In genomic region chr2:15653806-15654726, GRCh38 we compare ENCODE assay signal across 16 cellular contexts.
A peak's percentile ranks its signal among the peaks of the same experiment; 100 is the strongest.
DNase-seq lines count a peak whose midpoint lies in the region; ATAC-seq, FAIRE-seq and TF ChIP-seq lines count a peak whose summit lies in the region.
"Had no signal": no experiment of that assay in that cellular context is flagged by ENCODE, and none has a peak within 500 bp of the region (broad histone marks: within the 10 kb centered on the region; RNA-seq: fewer than 3 reads in every experiment).

No MANE protein-coding gene starts in this region.

- H3K27me3 ChIP-seq in K562 (ENCODE audit: control insufficient read depth in 2 of 2, insufficient read depth in 2 of 2, low read length in 2 of 2), result peaks cover 69 to 88% of the 10 kb centered on the region in 2 experiments
- H3K27me3 ChIP-seq in neural progenitor cell, result no peaks in the 10 kb centered on the region
- H3K27me3 ChIP-seq in aorta (ENCODE audit: control insufficient read depth in 1 of 2, insufficient read depth in 2 of 2, low read length in 1 of 2), result no peaks in the 10 kb centered on the region
- H3K27me3 ChIP-seq: BLaER1 treated with 17β-estradiol and CSF1 and Interleukin-3, amounts not matched to agents 10 nM and 100 nM had no signal

- H3K4me1 ChIP-seq in K562 (replicated peaks in 1 of 2; ENCODE audit: control insufficient read depth in 2 of 2, insufficient read depth in 2 of 2, low read length in 2 of 2), result peaks cover 0 to 3% of the 10 kb centered on the region in 2 experiments; a peak in 1 of 5 replicates
- no peaks in the 10 kb centered on the region for H3K4me1 ChIP-seq in neural progenitor cell
- H3K4me1 ChIP-seq in aorta (ENCODE audit: control insufficient read depth in 1 of 2, insufficient read depth in 2 of 2, low read length in 2 of 2), result no peaks in the 10 kb centered on the region
- H3K4me1 ChIP-seq: HAP-1 had no signal

- intact Hi-C loops in K562 (cut with micrococcal nuclease), result no loop called here
- intact Hi-C loops in aorta (cut with DNase I), result no loop called here

- H3K9ac ChIP-seq in K562 (ENCODE audit: insufficient read depth in 1 of 2, low read depth in 2 of 2, low read length in 2 of 2) (peak overlapping the region in 1 of 2 experiments; percentile 13; a peak in 1 of 4 replicates), neural progenitor cell (no peak overlapping the region)
- H3K9ac ChIP-seq: BLaER1 treated with 17β-estradiol and CSF1 and Interleukin-3, amounts not matched to agents 10 nM and 100 nM had no signal

- ATAC-seq in K562 (peak; percentile 37; the same call in 2 of the 3 replicates), aorta (ENCODE audit: low FRiP score) (peak; percentile 24), GM21526 (IDR thresholded peaks at IDR 0.05; ENCODE audit: low FRiP score, unreplicated experiment) (no peak), GM18502 (IDR thresholded peaks at IDR 0.05; ENCODE audit: poor library complexity, unreplicated experiment) (no peak)
- ATAC-seq: CD8-positive, alpha-beta T cell; HepG2 had no signal

- H3K79me2 ChIP-seq in K562 (ENCODE audit: control insufficient read depth, insufficient read depth, low read length), result no peaks in the 10 kb centered on the region
- H3K79me2 ChIP-seq in neural progenitor cell (ENCODE audit: low read depth), result no peaks in the 10 kb centered on the region

- H3K4me1 Mint-ChIP-seq in neural progenitor cell, result peaks cover 30% of the 10 kb centered on the region
- H3K4me1 Mint-ChIP-seq: B cell, IgD-negative memory B cell had no signal

- no peak for TF ChIP-seq EP300 in K562 (IDR thresholded peaks at IDR 0.05; ENCODE audit: low read length)

- H3K4me2 ChIP-seq in K562 (ENCODE audit: insufficient read depth, low read length) (no peak overlapping the region), neural progenitor cell (no peak overlapping the region)
- H3K4me2 ChIP-seq: BLaER1 treated with 17β-estradiol and CSF1 and Interleukin-3, amounts not matched to agents 10 nM and 100 nM had no signal

- peaks cover 12% of the 10 kb centered on the region for H3K27me3 Mint-ChIP-seq in neural progenitor cell (ENCODE audit: insufficient read depth, low read depth)
- H3K27me3 Mint-ChIP-seq: B cell had no signal

- CTCF ChIA-PET in K562 (lab: Yijun Ruan, JAX; ENCODE audit: low intra/inter-chr PET ratio), result no interaction called here

- H3K9me3 Mint-ChIP-seq in neural progenitor cell, result peaks cover 12% of the 10 kb centered on the region
- H3K9me3 Mint-ChIP-seq: CD8-positive, alpha-beta T cell had no signal

- H3K36me3 ChIP-seq in K562 (ENCODE audit: control insufficient read depth, insufficient read depth, low read length) (no peaks in the 10 kb centered on the region), neural progenitor cell (no peaks in the 10 kb centered on the region), aorta (ENCODE audit: control insufficient read depth in 1 of 2, insufficient read depth in 2 of 2, low read length in 1 of 2) (no peaks in the 10 kb centered on the region)
- H3K36me3 ChIP-seq: BLaER1 treated with 17β-estradiol and CSF1 and Interleukin-3, amounts not matched to agents 10 nM and 100 nM; HAP-1 had no signal

- TF ChIP-seq RAD21 in K562 (CRISPR knock-in tag; conservative IDR thresholded peaks at IDR 0.05 in 1 of 2, IDR thresholded peaks at IDR 0.05 in 1 of 2), result no peak

- FAIRE-seq in K562 (lab: Jason Lieb, UNC), result no peak
- FAIRE-seq: GM12891, HepG2 had no signal

- H4K20me1 ChIP-seq in K562 (replicated peaks; ENCODE audit: control insufficient read depth, insufficient read depth, low read length), result peaks cover 12% of the 10 kb centered on the region; the same call in 1 of the 2 replicates
- H4K20me1 ChIP-seq in neural progenitor cell (ENCODE audit: low read depth), result no peaks in the 10 kb centered on the region
- H4K20me1 ChIP-seq: BLaER1 treated with 17β-estradiol and CSF1 and Interleukin-3, amounts not matched to agents 10 nM and 100 nM had no signal

- no peaks in the 10 kb centered on the region for H3K36me3 Mint-ChIP-seq in neural progenitor cell
- H3K36me3 Mint-ChIP-seq: CD8-positive, alpha-beta T cell had no signal

- H3K27ac ChIP-seq in K562 (ENCODE audit: extremely low read depth, low read depth, low read length) (no peak overlapping the region), neural progenitor cell (no peak overlapping the region), aorta (ENCODE audit: low read depth in 1 of 2, low read length in 2 of 2) (no peak overlapping the region)
- H3K27ac ChIP-seq: BLaER1 treated with 17β-estradiol and CSF1 and Interleukin-3, amounts not matched to agents 10 nM and 100 nM had no signal

- TF ChIP-seq CTCF in GM13976 (IDR thresholded peaks at IDR 0.05; ENCODE audit: borderline replicate concordance, control extremely low read depth, extremely low read depth, insufficient read depth, missing control alignments), result no peak
- no peak for TF ChIP-seq CTCF in K562 (IDR thresholded peaks at IDR 0.05 in 2 of 3, conservative IDR thresholded peaks at IDR 0.05 in 1 of 3; ENCODE audit: insufficient read depth in 2 of 3, low read depth in 1 of 3, low read length in 3 of 3)
- no peak for TF ChIP-seq CTCF in neural progenitor cell (IDR thresholded peaks at IDR 0.05)

- H3F3A ChIP-seq in neural progenitor cell (ENCODE audit: low read depth), result no peaks in the 10 kb centered on the region

- H2AFZ ChIP-seq in K562 (ENCODE audit: low read depth, low read length) (no peak overlapping the region), neural progenitor cell (replicated peaks) (no peak overlapping the region)

- DNase-seq in GM13976 (ENCODE audit: low spot score) (peak; percentile 5), K562 (ENCODE audit: extremely low read depth in 1 of 4, low spot score in 3 of 4) (no peak), neural progenitor cell (ENCODE audit: low spot score) (no peak), aorta (no peak), iPS-NIHi11 (ENCODE audit: low spot score) (no peak)
- DNase-seq: Calu3; CD8-positive, alpha-beta T cell; DMS79 treated with DMSO at 0.1 percent for 48 hours had no signal

- TF ChIP-seq POLR2A in K562 (conservative IDR thresholded peaks at IDR 0.05), result no peak

- under 1% methylated on average over 20 of the region's 31 CpGs for WGBS in K562 (ENCODE audit: insufficient coverage, low coverage, missing lambda C conversion rate)
- WGBS in aorta, 2 donors, result 83 to 87% methylated on average over 31 of the region's 31 CpGs

- peak overlapping the region; percentile 86 for H3K27ac Mint-ChIP-seq in neural progenitor cell
- H3K27ac Mint-ChIP-seq: B cell; CD8-positive, alpha-beta T cell; IgD-negative memory B cell had no signal

- H3K4me3 ChIP-seq in K562 (no peak overlapping the region), neural progenitor cell (no peak overlapping the region), aorta (ENCODE audit: low read length in 2 of 2) (no peak overlapping the region)
- H3K4me3 ChIP-seq: BLaER1 treated with 17β-estradiol and CSF1 and Interleukin-3, amounts not matched to agents 10 nM and 100 nM; HAP-1 had no signal

- no TSS peak for BruUV-seq in K562 (replicated peaks; lab: Mats Ljungman, UMichigan)

- in situ Hi-C loops in GM13976 (cut with MboI; ENCODE audit: low sequenced_read_pairs, unreplicated experiment) (no loop called here), K562 (cut with MboI) (no loop called here)

- no peaks in the 10 kb centered on the region for H3K9me3 ChIP-seq in K562 (replicated peaks; ENCODE audit: control insufficient read depth, insufficient read depth, low read depth, low read length)
- no peaks in the 10 kb centered on the region for H3K9me3 ChIP-seq in neural progenitor cell (ENCODE audit: low read depth)
- H3K9me3 ChIP-seq in aorta (ENCODE audit: control insufficient read depth, low read length), result no peaks in the 10 kb centered on the region
- H3K9me3 ChIP-seq: HAP-1 had no signal

- no peak overlapping the region for H3K4me3 Mint-ChIP-seq in neural progenitor cell
- H3K4me3 Mint-ChIP-seq: B cell; CD8-positive, alpha-beta T cell; IgD-negative memory B cell had no signal

- POLR2A ChIA-PET in K562 (lab: Yijun Ruan, JAX), result interaction anchor here (1.5 kb wide), 1 partner anchor 10 kb away, joined by 3 read pairs; no protein-coding TSS in a partner anchor

- no peaks in the 10 kb centered on the region for H3K9me1 ChIP-seq in K562 (ENCODE audit: control insufficient read depth, insufficient read depth, low read length)

TF ChIP-seq in K562, 482 proteins besides CTCF, POLR2A, EP300 and RAD21:
- no peak for TF ChIP-seq SMAD2 (IDR thresholded peaks at IDR 0.05; ENCODE audit: low read depth, low read length)
- TF ChIP-seq CGGBP1 (CRISPR knock-in tag; IDR thresholded peaks at IDR 0.05), result no peak
- no peak for TF ChIP-seq RFX1 (IDR thresholded peaks at IDR 0.05)
- peak; percentile 15 for TF ChIP-seq HNRNPLL (IDR thresholded peaks at IDR 0.05; ENCODE audit: low read depth, low read length, poor library complexity, severe bottlenecking)
- no peak for TF ChIP-seq ZNF77 (CRISPR knock-in tag; IDR thresholded peaks at IDR 0.05)

Comparison
In these comparisons a context has a peak if more than half of its experiments do, and no peak if none do; other contexts are left out.
1. ATAC-seq: peak in K562 (single experiment) and aorta (single experiment); none in GM21526 (single experiment) and GM18502 (single experiment).